ENCODE assay signal across 17 cellular contexts in genomic region chr17:17342242-17342945, GRCh38. TPM values are rescaled to one million over a fixed set of nuclear protein-coding genes. Genes with fewer than 3 reads are reported as not detected.
A peak's percentile ranks its signal among the peaks of the same experiment; 100 is the strongest.
DNase-seq lines count a peak whose midpoint lies in the region; ATAC-seq, FAIRE-seq and TF ChIP-seq lines count a peak whose summit lies in the region.
"Had no signal": no experiment of that assay in that cellular context is flagged by ENCODE, and none has a peak within 500 bp of the region (broad histone marks: within the 10 kb centered on the region; RNA-seq: fewer than 3 reads in every experiment).

No MANE protein-coding gene starts in this region.

- H2AFZ ChIP-seq in HepG2 (ENCODE audit: low read length) (no peak overlapping the region), MM.1S (ENCODE audit: low read length) (no peak overlapping the region)

- DNase-seq in activated naive CD4-positive, alpha-beta T cell treated with anti-CD3 and anti-CD28 coated beads, Interleukin-2, amount 10 ng/mL, durations not matched to agents 7 days and 5 days: no peak
- no peak for DNase-seq in activated naive CD4-positive, alpha-beta T cell treated with anti-CD3 and anti-CD28 coated beads for 36 hours
- DNase-seq in WTC11 (ENCODE audit: low spot score) (no peak), HepG2 (ENCODE audit: low spot score) (no peak), stomach (peak; percentile 58), SHP77 treated with DMSO at 0.1 percent for 48 hours (lab: John Stamatoyannopoulos, UW) (no peak), MM.1S (no peak)
- DNase-seq: C1 segment of cervical spinal cord, EL, NCI-H1048, NCI-H146, NCI-H2227 treated with DMSO at 0.1 percent for 48 hours, NCI-H524 treated with DMSO at 0.1 percent for 48 hours had no signal

- H3K79me2 ChIP-seq in HepG2 (ENCODE audit: insufficient read depth, low read length) (no peaks in the 10 kb centered on the region), MM.1S (ENCODE audit: low read length) (no peaks in the 10 kb centered on the region)

- H3K9me3 Mint-ChIP-seq in activated naive CD4-positive, alpha-beta T cell treated with anti-CD3 and anti-CD28 coated beads, Interleukin-2, amount 10 ng/mL, durations not matched to agents 7 days and 5 days: no peaks in the 10 kb centered on the region
- no peaks in the 10 kb centered on the region for H3K9me3 Mint-ChIP-seq in activated naive CD4-positive, alpha-beta T cell treated with anti-CD3 and anti-CD28 coated beads for 36 hours
- H3K9me3 Mint-ChIP-seq in WTC11: no peaks in the 10 kb centered on the region

- in situ Hi-C loops in HepG2 (cut with HindIII; ENCODE audit: extremely low pct_ligation_motif_present, low pct_unique_long_range_greater_than_20kb): no loop called here

- intact Hi-C loops in activated naive CD4-positive, alpha-beta T cell treated with anti-CD3 and anti-CD28 coated beads for 36 hours (cut with micrococcal nuclease): no loop called here
- intact Hi-C loops in HepG2 (cut with micrococcal nuclease; ENCODE audit: unreplicated experiment): no loop called here
- intact Hi-C loops in stomach (cut with DNase I; ENCODE audit: low total_unique reads): no loop called here

- H3K4me2 ChIP-seq in HepG2 (ENCODE audit: low read depth, low read length) (0 out of 2 replicates have a peak overlapping the region, but pooled peaks have one; percentile 19), MM.1S (ENCODE audit: low read depth, low read length) (no peak overlapping the region)

- no peak for TF ChIP-seq RAD21 in HepG2 (CRISPR knock-in tag; IDR thresholded peaks at IDR 0.05)

- peak overlapping the region; percentile 12 for H3K27ac Mint-ChIP-seq in activated naive CD4-positive, alpha-beta T cell treated with anti-CD3 and anti-CD28 coated beads, Interleukin-2, amount 10 ng/mL, durations not matched to agents 7 days and 5 days
- H3K27ac Mint-ChIP-seq in activated naive CD4-positive, alpha-beta T cell treated with anti-CD3 and anti-CD28 coated beads for 36 hours: no peak overlapping the region
- H3K27ac Mint-ChIP-seq in WTC11: 0 out of 2 replicates have a peak overlapping the region, but pooled peaks have one; percentile 5

- TF ChIP-seq CTCF in WTC11 (IDR thresholded peaks at IDR 0.05) (no peak), HepG2 (CRISPR knock-in tag; IDR thresholded peaks at IDR 0.05) (no peak), stomach (IDR thresholded peaks at IDR 0.05) (no peak), MM.1S (IDR thresholded peaks at IDR 0.05; ENCODE audit: low read length) (no peak)

- WGBS in HepG2 (ENCODE audit: low lambda C conversion rate): 45% methylated on average over 15 of the region's 17 CpGs
- WGBS in stomach, 5 donors: 29 to 65% (median 48%) methylated on average over 17 of the region's 17 CpGs

- POLR2A ChIA-PET in WTC11 (lab: Charles Lee) (no interaction called here), HepG2 (lab: Yijun Ruan, JAX) (no interaction called here)

- H4K20me1 ChIP-seq in HepG2 (ENCODE audit: insufficient read depth, low read length) (no peaks in the 10 kb centered on the region), MM.1S (ENCODE audit: insufficient read depth, low read length) (no peaks in the 10 kb centered on the region)

- peaks cover 54% of the 10 kb centered on the region for H3K4me1 ChIP-seq in HepG2 (ENCODE audit: insufficient read depth, low read length)
- H3K4me1 ChIP-seq in stomach: peaks cover 7 to 14% (median 10%) of the 10 kb centered on the region in 4 donors
- H3K4me1 ChIP-seq in MM.1S (ENCODE audit: low read length): no peaks in the 10 kb centered on the region

- no peak overlapping the region for H3K4me3 ChIP-seq in HepG2 (replicated peaks in 1 of 3; ENCODE audit: insufficient read depth in 1 of 3, low read depth in 2 of 3, low read length in 3 of 3)
- no peak overlapping the region for H3K4me3 ChIP-seq in stomach
- no peak overlapping the region for H3K4me3 ChIP-seq in MM.1S (ENCODE audit: low read length)
- H3K4me3 ChIP-seq: K562 had no signal

- H3K27me3 Mint-ChIP-seq in activated naive CD4-positive, alpha-beta T cell treated with anti-CD3 and anti-CD28 coated beads, Interleukin-2, amount 10 ng/mL, durations not matched to agents 7 days and 5 days: no peaks in the 10 kb centered on the region
- no peaks in the 10 kb centered on the region for H3K27me3 Mint-ChIP-seq in activated naive CD4-positive, alpha-beta T cell treated with anti-CD3 and anti-CD28 coated beads for 36 hours (ENCODE audit: low read depth)
- no peaks in the 10 kb centered on the region for H3K27me3 Mint-ChIP-seq in WTC11 (ENCODE audit: low read depth)

- no peaks in the 10 kb centered on the region for H3K36me3 Mint-ChIP-seq in activated naive CD4-positive, alpha-beta T cell treated with anti-CD3 and anti-CD28 coated beads, Interleukin-2, amount 10 ng/mL, durations not matched to agents 7 days and 5 days
- H3K36me3 Mint-ChIP-seq in activated naive CD4-positive, alpha-beta T cell treated with anti-CD3 and anti-CD28 coated beads for 36 hours (ENCODE audit: low read depth): no peaks in the 10 kb centered on the region
- no peaks in the 10 kb centered on the region for H3K36me3 Mint-ChIP-seq in WTC11

- no peak overlapping the region for H3K4me3 Mint-ChIP-seq in activated naive CD4-positive, alpha-beta T cell treated with anti-CD3 and anti-CD28 coated beads, Interleukin-2, amount 10 ng/mL, durations not matched to agents 7 days and 5 days
- H3K4me3 Mint-ChIP-seq in activated naive CD4-positive, alpha-beta T cell treated with anti-CD3 and anti-CD28 coated beads for 36 hours: no peak overlapping the region
- H3K4me3 Mint-ChIP-seq in WTC11: no peak overlapping the region

- TF ChIP-seq EP300 in HepG2 (IDR thresholded peaks at IDR 0.05; ENCODE audit: low read depth in 2 of 2, low read length in 2 of 2) (no peak), HepG2 (CRISPR knock-in tag; IDR thresholded peaks at IDR 0.05; ENCODE audit: borderline replicate concordance) (no peak), stomach (IDR thresholded peaks at IDR 0.05) (no peak)

- no peaks in the 10 kb centered on the region for H3K36me3 ChIP-seq in HepG2 (replicated peaks in 1 of 2; ENCODE audit: control insufficient read depth in 1 of 2, insufficient read depth in 2 of 2, low read length in 2 of 2)
- peaks cover 0 to 11% (median 0%) of the 10 kb centered on the region in 4 donors for H3K36me3 ChIP-seq in stomach
- H3K36me3 ChIP-seq in MM.1S (replicated peaks; ENCODE audit: insufficient read depth, low read length): no peaks in the 10 kb centered on the region

- TF ChIP-seq POLR2A in HepG2 (IDR thresholded peaks at IDR 0.05; ENCODE audit: insufficient read depth in 1 of 2, low read depth in 2 of 2, low read length in 2 of 2) (no peak), stomach (IDR thresholded peaks at IDR 0.05) (no peak)

- ATAC-seq in WTC11 (no peak), HepG2 (no peak; the same call in 2 of the 3 replicates), GM18858 (IDR thresholded peaks at IDR 0.05; ENCODE audit: unreplicated experiment) (no peak)
- ATAC-seq: HCT116, K562 had no signal

- H3K9ac ChIP-seq in HepG2 (ENCODE audit: insufficient read depth, low read depth, low read length) (no peak overlapping the region), MM.1S (ENCODE audit: low read length) (no peak overlapping the region)

- H3F3A ChIP-seq in MM.1S (ENCODE audit: insufficient read depth, low read length): no peaks in the 10 kb centered on the region

- H3K9me3 ChIP-seq in HepG2 (ENCODE audit: low read length): no peaks in the 10 kb centered on the region
- H3K9me3 ChIP-seq in stomach: no peaks in the 10 kb centered on the region
- no peaks in the 10 kb centered on the region for H3K9me3 ChIP-seq in MM.1S (replicated peaks; ENCODE audit: insufficient read depth, low read length)

- CTCF ChIA-PET in activated naive CD4-positive, alpha-beta T cell treated with anti-CD3 and anti-CD28 coated beads, Interleukin-2, amount 10 ng/mL, durations not matched to agents 7 days and 5 days (lab: Charles Lee): interaction anchor here (0.6 kb wide), 1 partner anchor 78 kb away, joined by 3 read pairs; no protein-coding TSS in a partner anchor
- CTCF ChIA-PET in activated naive CD4-positive, alpha-beta T cell treated with anti-CD3 and anti-CD28 coated beads for 36 hours (lab: Charles Lee): no interaction called here
- CTCF ChIA-PET in WTC11 (lab: Charles Lee) (interaction anchor here (0.5 kb wide), 1 partner anchor 243 kb away, joined by 4 read pairs; no protein-coding TSS in a partner anchor), HepG2 (lab: Yijun Ruan, JAX; ENCODE audit: low intra/inter-chr PET ratio, low total read pairs) (no interaction called here)

- BruUV-seq in HepG2 (replicated peaks; lab: Mats Ljungman, UMichigan): no TSS peak

- FAIRE-seq in HepG2 (lab: Jason Lieb, UNC): no peak
- FAIRE-seq: A204.1, K562 had no signal

- H3K27ac ChIP-seq in HepG2 (ENCODE audit: extremely low read length, insufficient read depth, low read length): no peak overlapping the region
- H3K27ac ChIP-seq in stomach: no peak overlapping the region
- no peak overlapping the region for H3K27ac ChIP-seq in MM.1S (ENCODE audit: low read length)

- H3K4me1 Mint-ChIP-seq in activated naive CD4-positive, alpha-beta T cell treated with anti-CD3 and anti-CD28 coated beads, Interleukin-2, amount 10 ng/mL, durations not matched to agents 7 days and 5 days: no peaks in the 10 kb centered on the region
- H3K4me1 Mint-ChIP-seq in activated naive CD4-positive, alpha-beta T cell treated with anti-CD3 and anti-CD28 coated beads for 36 hours (ENCODE audit: low read depth): no peaks in the 10 kb centered on the region
- no peaks in the 10 kb centered on the region for H3K4me1 Mint-ChIP-seq in WTC11

- no peaks in the 10 kb centered on the region for H3K9me2 ChIP-seq in MM.1S (replicated peaks; ENCODE audit: insufficient read depth, low read length)

- H3K27me3 ChIP-seq in HepG2 (ENCODE audit: control insufficient read depth in 1 of 2, insufficient read depth in 2 of 2, low read length in 2 of 2): peaks cover 2 to 10% of the 10 kb centered on the region in 2 experiments; a peak in 4 of 5 replicates
- no peaks in the 10 kb centered on the region for H3K27me3 ChIP-seq in stomach
- no peaks in the 10 kb centered on the region for H3K27me3 ChIP-seq in MM.1S (replicated peaks; ENCODE audit: insufficient read depth, low read length)

RNA-seq across cellular contexts. Expression of gene NT5M, which starts 39.2 kb away (rescaled TPM):
- total RNA-seq in activated naive CD4-positive, alpha-beta T cell treated with anti-CD3 and anti-CD28 coated beads for 36 hours: 1 to 10 TPM; 7.7 to 8.1 TPM
- total RNA-seq in WTC11 (2021) (10.8 to 18.8 TPM (median 17.5 TPM) in 3 replicates), HepG2 (2016; rRNA removed; fragmentation: Illumina TruSeq; extraction: Trizol) (0.55 and 0.63 TPM in 2 replicates), stomach (1 to 10 TPM in 2 of 5 donors, under 1 TPM in 1, not detected in 2; 0.72 to 6.6 (median 2.2) TPM)
- 1.7 and 2.0 TPM in 2 replicates for total RNA-seq in HepG2 (2016; cell fraction: cytosol; rRNA removed; fragmentation: Illumina TruSeq; extraction: Trizol; ENCODE audit: low read depth)
- 0.46 and 0.50 TPM in 2 replicates for total RNA-seq in HepG2 (2016; cell fraction: insoluble cytoplasmic fraction; rRNA removed; fragmentation: Illumina TruSeq; extraction: Trizol)
- total RNA-seq in HepG2 (2016; cell fraction: membrane; rRNA removed; fragmentation: Illumina TruSeq; extraction: Trizol): 1.5 and 2.3 TPM in 2 replicates
- not detected in 2 replicates for total RNA-seq in HepG2 (2016; cell fraction: nucleus; rRNA removed; fragmentation: Illumina TruSeq; extraction: Trizol)
- polyA plus RNA-seq in HepG2 (2011; rRNA removed) (0.78 and 1.0 TPM in 2 replicates), stomach (1 to 10 TPM; 1.5 to 4.4 (median 3.3) TPM)
- polyA plus RNA-seq in HepG2 (2011; cell fraction: cytosol; rRNA removed): 0.54 and 1.2 TPM in 2 replicates
- 2.0 and 2.4 TPM in 2 replicates for polyA plus RNA-seq in HepG2 (2011; cell fraction: nucleus; rRNA removed)
- 1.1 and 1.2 TPM in 2 replicates for polyA plus RNA-seq in HepG2 (2012)
- polyA plus RNA-seq in HepG2 (2016; cell fraction: cytosol; fragmentation: Illumina TruSeq; extraction: Trizol; ENCODE audit: low read depth): 1.7 and 1.9 TPM in 2 replicates
- 0.56 and 0.79 TPM in 2 replicates for polyA plus RNA-seq in HepG2 (2016; cell fraction: insoluble cytoplasmic fraction; fragmentation: Illumina TruSeq; extraction: Trizol; ENCODE audit: low read depth)
- 1.4 and 1.5 TPM in 2 replicates for polyA plus RNA-seq in HepG2 (2016; cell fraction: membrane; fragmentation: Illumina TruSeq; extraction: Trizol; ENCODE audit: low read depth)
- polyA plus RNA-seq in HepG2 (2016; cell fraction: nucleus; fragmentation: Illumina TruSeq; extraction: Trizol; ENCODE audit: insufficient read depth, low read depth): 0.63 and 0.85 TPM in 2 replicates
- 1.1 and 2.2 TPM in 2 replicates for polyA minus RNA-seq in HepG2 (2011; rRNA and poly(A)+ RNA removed; ENCODE audit: low replicate concordance)
- 1.2 TPM in 1 of 2 replicates, not detected in the other for polyA minus RNA-seq in HepG2 (2011; cell fraction: cytosol; rRNA and poly(A)+ RNA removed)
- polyA minus RNA-seq in HepG2 (2011; cell fraction: nucleus; rRNA and poly(A)+ RNA removed): not detected in 2 replicates

Comparison
In these comparisons a context has a peak if more than half of its experiments do, and no peak if none do; other contexts are left out.
1. CTCF ChIA-PET loops: an anchor here in activated naive CD4-positive, alpha-beta T cell treated with anti-CD3 and anti-CD28 coated beads, Interleukin-2, amount 10 ng/mL, durations not matched to agents 7 days and 5 days (0.6 kb wide) and WTC11 (0.5 kb wide); none called in activated naive CD4-positive, alpha-beta T cell treated with anti-CD3 and anti-CD28 coated beads for 36 hours and HepG2.